11 cellular contexts compared by ENCODE assay signal in the genomic region with DNA sequence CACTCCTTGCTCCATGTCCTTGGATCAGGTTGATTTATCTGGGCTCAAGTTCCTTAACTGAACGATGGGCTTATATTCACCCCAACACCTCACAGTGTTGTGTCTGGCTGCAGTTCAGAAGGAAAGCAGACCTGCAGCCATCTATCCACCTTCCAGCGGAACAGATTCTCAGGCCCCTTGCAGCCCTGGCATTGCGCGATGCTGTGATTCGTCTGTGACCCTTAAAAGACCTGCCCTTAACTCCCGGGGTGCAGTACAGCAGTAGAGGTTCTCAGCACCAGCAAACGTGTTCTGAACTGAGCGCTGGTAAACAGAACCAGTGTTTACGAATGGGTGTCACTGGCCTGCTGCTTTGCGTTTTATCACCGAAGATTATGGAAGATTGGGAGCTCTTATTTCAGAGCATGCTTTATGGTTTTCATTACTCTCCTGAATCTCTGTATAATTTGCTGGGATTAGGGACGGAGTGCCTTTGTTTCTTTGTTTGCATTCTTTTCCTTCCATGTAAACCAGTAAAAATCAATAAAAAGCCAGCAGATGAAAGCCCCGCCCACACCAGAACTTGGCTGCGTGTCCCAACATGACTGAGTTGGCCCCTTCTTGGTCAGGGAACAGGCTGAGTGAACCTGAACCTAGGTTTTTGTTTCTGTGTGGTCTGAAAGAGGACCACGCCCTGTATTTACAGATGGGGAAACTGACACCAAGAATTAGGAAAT.
DNase-seq lines count a peak whose midpoint lies in the region; ATAC-seq and TF ChIP-seq lines count a peak whose summit lies in the region.
"Had no signal": no experiment of that assay in that cellular context is flagged by ENCODE, and none has a peak within 500 bp of the region (broad histone marks: within the 10 kb centered on the region; RNA-seq: fewer than 3 reads in every experiment).

No MANE protein-coding gene starts in this region.

- intact Hi-C loops in colonic mucosa (cut with DNase I) (no loop called here), sciatic nerve (cut with DNase I) (no loop called here)

- H3K9me3 ChIP-seq in colonic mucosa (no peaks in the 10 kb centered on the region), T-helper 17 cell (ENCODE audit: control insufficient read depth, low read length, poor library complexity, severe bottlenecking) (no peaks in the 10 kb centered on the region)
- H3K9me3 ChIP-seq: tibial nerve had no signal

- H3K36me3 Mint-ChIP-seq in T-helper 17 cell (ENCODE audit: low read depth) = no peaks in the 10 kb centered on the region

- H3K27me3 Mint-ChIP-seq in T-helper 17 cell = no peaks in the 10 kb centered on the region

- H3K4me3 Mint-ChIP-seq in T-helper 17 cell = no peak overlapping the region

- no peaks in the 10 kb centered on the region for H3K36me3 ChIP-seq in colonic mucosa
- H3K36me3 ChIP-seq: tibial nerve had no signal

- H3K4me1 Mint-ChIP-seq in T-helper 17 cell = peaks cover 25% of the 10 kb centered on the region

- no peak overlapping the region for H3K27ac ChIP-seq in colonic mucosa
- H3K27ac ChIP-seq: tibial nerve had no signal

- ATAC-seq in sciatic nerve (peak; percentile 45), T-helper 17 cell (no peak)

- H3K4me3 ChIP-seq in colonic mucosa = no peak overlapping the region
- H3K4me3 ChIP-seq: tibial nerve had no signal

- no peak overlapping the region for H3K9ac ChIP-seq in colonic mucosa (ENCODE audit: low read depth in 2 of 2, low read length in 2 of 2)

- no peaks in the 10 kb centered on the region for H3K4me1 ChIP-seq in colonic mucosa

- DNase-seq in GM04503 (ENCODE audit: low read depth) (peak; percentile 55), NCI-H2227 (lab: John Stamatoyannopoulos, UW; ENCODE audit: unreplicated experiment) (peak; percentile 68), colonic mucosa (peak; percentile 26), sciatic nerve (ENCODE audit: low spot score) (no peak), T-helper 17 cell (no peak), SHP77 treated with DMSO at 0.1 percent for 48 hours (lab: John Stamatoyannopoulos, UW) (no peak), pons (ENCODE audit: low spot score) (no peak)
- no peak for DNase-seq in activated T-cell treated with anti-CD3 and anti-CD28 coated beads, Interleukin-2, amount 50 U/mL, for 1 hour
- DNase-seq: activated CD4-positive, alpha-beta T cell treated with anti-CD3 and anti-CD28 coated beads for 4 hours; DND-41 had no signal

- H3K27me3 ChIP-seq in colonic mucosa = no peaks in the 10 kb centered on the region
- H3K27me3 ChIP-seq: tibial nerve had no signal

- no peak overlapping the region for H3K27ac Mint-ChIP-seq in T-helper 17 cell

- TF ChIP-seq CTCF in colonic mucosa (IDR thresholded peaks at IDR 0.05) = no peak

Comparison
In these comparisons a context has a peak if more than half of its experiments do, and no peak if none do; other contexts are left out.
1. DNase-seq: peak in GM04503 (single experiment), NCI-H2227 (single experiment) and colonic mucosa (single experiment); none in sciatic nerve (single experiment), activated T-cell treated with anti-CD3 and anti-CD28 coated beads, Interleukin-2, amount 50 U/mL, for 1 hour (single experiment), T-helper 17 cell (0 of 3), SHP77 treated with DMSO at 0.1 percent for 48 hours (single experiment) and pons (single experiment).